In genomic region chr10:12586724-12587123, GRCh38 we compare ENCODE assay signal across 20 cellular contexts.
DNase-seq lines count a peak whose midpoint lies in the region; ATAC-seq and TF ChIP-seq lines count a peak whose summit lies in the region.
"Had no signal": no experiment of that assay in that cellular context is flagged by ENCODE, and none has a peak within 500 bp of the region (broad histone marks: within the 10 kb centered on the region; RNA-seq: fewer than 3 reads in every experiment).

No MANE protein-coding gene starts in this region.

- CTCF ChIA-PET in activated CD4-positive, alpha-beta T cell treated with anti-CD3 and anti-CD28 coated beads for 36 hours (lab: Charles Lee) = no interaction called here

- H3K27me3 Mint-ChIP-seq in activated CD4-positive, alpha-beta T cell treated with anti-CD3 and anti-CD28 coated beads for 36 hours = no peaks in the 10 kb centered on the region
- H3K27me3 Mint-ChIP-seq in activated T-helper 1 cell treated with anti-CD3 and anti-CD28 coated beads, Interleukin-12 subunit alpha, Interleukin-12 subunit beta, Interleukin-2, Interleukin-4 antibody, amounts not matched to agents 30 ng/mL and 10 ng/mL and 1 ng/mL, durations not matched to agents 14 hours and 24 hours and 36 hours (ENCODE audit: insufficient read depth) = no peaks in the 10 kb centered on the region
- H3K27me3 Mint-ChIP-seq in nephron (ENCODE audit: low read depth) (no peaks in the 10 kb centered on the region), mesothelial cell of epicardium (ENCODE audit: low read depth) (peaks cover 17% of the 10 kb centered on the region)
- H3K27me3 Mint-ChIP-seq: activated naive CD8-positive, alpha-beta T cell treated with anti-CD3 and anti-CD28 coated beads, Interleukin-2, amount 10 ng/mL, durations not matched to agents 7 days and 5 days; naive B cell had no signal

- DNase-seq in activated CD4-positive, alpha-beta T cell treated with anti-CD3 and anti-CD28 coated beads for 36 hours = no peak
- no peak for DNase-seq in activated CD4-positive, alpha-beta T cell treated with anti-CD3 and anti-CD28 coated beads for 4 hours
- peak; percentile 12 for DNase-seq in DMS79 (lab: John Stamatoyannopoulos, UW)
- DNase-seq in activated T-helper 1 cell treated with anti-CD3 and anti-CD28 coated beads, Interleukin-12 subunit alpha, Interleukin-12 subunit beta, Interleukin-2, Interleukin-4 antibody, amounts not matched to agents 30 ng/mL and 10 ng/mL and 1 ng/mL, durations not matched to agents 14 hours and 24 hours and 36 hours (ENCODE audit: low spot score) = no peak
- DNase-seq in mesothelial cell of epicardium (ENCODE audit: low spot score in 2 of 2, unreplicated experiment in 2 of 2) = no peak
- no peak for DNase-seq in left ventricle myocardium superior
- DNase-seq: activated naive CD8-positive, alpha-beta T cell treated with anti-CD3 and anti-CD28 coated beads, Interleukin-2, amount 10 ng/mL, durations not matched to agents 7 days and 5 days; cerebellar nuclear complex; COR-L47; HCEC 1CT; heart left ventricle; mesenchymal stem cell; naive B cell; NCI-H1930; uterus had no signal

- peaks cover 9% of the 10 kb centered on the region for H3K9me3 Mint-ChIP-seq in activated CD4-positive, alpha-beta T cell treated with anti-CD3 and anti-CD28 coated beads for 36 hours (ENCODE audit: low read depth)
- H3K9me3 Mint-ChIP-seq in activated T-helper 1 cell treated with anti-CD3 and anti-CD28 coated beads, Interleukin-12 subunit alpha, Interleukin-12 subunit beta, Interleukin-2, Interleukin-4 antibody, amounts not matched to agents 30 ng/mL and 10 ng/mL and 1 ng/mL, durations not matched to agents 14 hours and 24 hours and 36 hours = peaks cover 13% of the 10 kb centered on the region
- H3K9me3 Mint-ChIP-seq in nephron (peaks cover 6% of the 10 kb centered on the region), mesothelial cell of epicardium (peaks cover 14% of the 10 kb centered on the region)

- TF ChIP-seq CTCF in nephron (IDR thresholded peaks at IDR 0.05; ENCODE audit: unreplicated experiment in 3 of 3) (no peak), mesothelial cell of epicardium (IDR thresholded peaks at IDR 0.05; ENCODE audit: unreplicated experiment) (no peak)

- H3K4me3 Mint-ChIP-seq in activated CD4-positive, alpha-beta T cell treated with anti-CD3 and anti-CD28 coated beads for 36 hours = no peak overlapping the region
- peak overlapping the region; percentile 41 for H3K4me3 Mint-ChIP-seq in activated T-helper 1 cell treated with anti-CD3 and anti-CD28 coated beads, Interleukin-12 subunit alpha, Interleukin-12 subunit beta, Interleukin-2, Interleukin-4 antibody, amounts not matched to agents 30 ng/mL and 10 ng/mL and 1 ng/mL, durations not matched to agents 14 hours and 24 hours and 36 hours
- H3K4me3 Mint-ChIP-seq in nephron = no peak overlapping the region
- H3K4me3 Mint-ChIP-seq in mesothelial cell of epicardium = no peak overlapping the region
- H3K4me3 Mint-ChIP-seq: activated naive CD8-positive, alpha-beta T cell treated with anti-CD3 and anti-CD28 coated beads, Interleukin-2, amount 10 ng/mL, durations not matched to agents 7 days and 5 days had no signal

- ATAC-seq in activated CD4-positive, alpha-beta T cell treated with anti-CD3 and anti-CD28 coated beads for 36 hours = no peak
- ATAC-seq in HG03196 (IDR thresholded peaks at IDR 0.05; ENCODE audit: unreplicated experiment) (no peak), left ventricle myocardium superior (no peak)
- ATAC-seq: A549; activated CD4-positive, CD25-positive, alpha-beta regulatory T cell treated with anti-CD3 and anti-CD28 coated beads, Interleukin-2, amount 50 U/mL, for 24 hours; heart left ventricle; SK-N-SH treated with all-trans-retinoic acid at 6 μM for 48 hours had no signal

- POLR2A ChIA-PET in activated CD4-positive, alpha-beta T cell treated with anti-CD3 and anti-CD28 coated beads for 36 hours (lab: Charles Lee) = interaction anchor here (0.7 kb wide), 1 partner anchor 215 kb away, joined by 3 read pairs; no protein-coding TSS in a partner anchor

- peaks cover 61% of the 10 kb centered on the region for H3K4me1 Mint-ChIP-seq in activated CD4-positive, alpha-beta T cell treated with anti-CD3 and anti-CD28 coated beads for 36 hours
- H3K4me1 Mint-ChIP-seq in activated T-helper 1 cell treated with anti-CD3 and anti-CD28 coated beads, Interleukin-12 subunit alpha, Interleukin-12 subunit beta, Interleukin-2, Interleukin-4 antibody, amounts not matched to agents 30 ng/mL and 10 ng/mL and 1 ng/mL, durations not matched to agents 14 hours and 24 hours and 36 hours (ENCODE audit: low read depth) = peaks cover 62% of the 10 kb centered on the region
- peaks cover 40% of the 10 kb centered on the region for H3K4me1 Mint-ChIP-seq in nephron
- no peaks in the 10 kb centered on the region for H3K4me1 Mint-ChIP-seq in mesothelial cell of epicardium

- intact Hi-C loops in activated CD4-positive, alpha-beta T cell treated with anti-CD3 and anti-CD28 coated beads for 36 hours (cut with DNase I, micrococcal nuclease) = no loop called here
- intact Hi-C loops in activated T-helper 1 cell treated with anti-CD3 and anti-CD28 coated beads, Interleukin-12 subunit alpha, Interleukin-12 subunit beta, Interleukin-2, Interleukin-4 antibody, amounts not matched to agents 30 ng/mL and 10 ng/mL and 1 ng/mL, durations not matched to agents 14 hours and 24 hours and 36 hours (cut with micrococcal nuclease) = no loop called here
- intact Hi-C loops in left ventricle myocardium superior (cut with micrococcal nuclease) = no loop called here

- H3K36me3 Mint-ChIP-seq in activated CD4-positive, alpha-beta T cell treated with anti-CD3 and anti-CD28 coated beads for 36 hours (ENCODE audit: low read depth) = peaks cover 4% of the 10 kb centered on the region
- H3K36me3 Mint-ChIP-seq in activated T-helper 1 cell treated with anti-CD3 and anti-CD28 coated beads, Interleukin-12 subunit alpha, Interleukin-12 subunit beta, Interleukin-2, Interleukin-4 antibody, amounts not matched to agents 30 ng/mL and 10 ng/mL and 1 ng/mL, durations not matched to agents 14 hours and 24 hours and 36 hours (ENCODE audit: low read depth) = peaks cover 5% of the 10 kb centered on the region
- H3K36me3 Mint-ChIP-seq in nephron (ENCODE audit: low read depth) (no peaks in the 10 kb centered on the region), mesothelial cell of epicardium (no peaks in the 10 kb centered on the region)

- H3K27ac Mint-ChIP-seq in activated CD4-positive, alpha-beta T cell treated with anti-CD3 and anti-CD28 coated beads for 36 hours = peak overlapping the region; percentile 53
- H3K27ac Mint-ChIP-seq in activated T-helper 1 cell treated with anti-CD3 and anti-CD28 coated beads, Interleukin-12 subunit alpha, Interleukin-12 subunit beta, Interleukin-2, Interleukin-4 antibody, amounts not matched to agents 30 ng/mL and 10 ng/mL and 1 ng/mL, durations not matched to agents 14 hours and 24 hours and 36 hours = peak overlapping the region; percentile 64
- H3K27ac Mint-ChIP-seq in nephron = peak overlapping the region; percentile 18 to 64 (median 59)
- H3K27ac Mint-ChIP-seq in mesothelial cell of epicardium = no peak overlapping the region
- H3K27ac Mint-ChIP-seq: activated naive CD8-positive, alpha-beta T cell treated with anti-CD3 and anti-CD28 coated beads, Interleukin-2, amount 10 ng/mL, durations not matched to agents 7 days and 5 days had no signal
